Comparison of ENCODE assay signal across 3 cellular contexts in the genomic region with DNA sequence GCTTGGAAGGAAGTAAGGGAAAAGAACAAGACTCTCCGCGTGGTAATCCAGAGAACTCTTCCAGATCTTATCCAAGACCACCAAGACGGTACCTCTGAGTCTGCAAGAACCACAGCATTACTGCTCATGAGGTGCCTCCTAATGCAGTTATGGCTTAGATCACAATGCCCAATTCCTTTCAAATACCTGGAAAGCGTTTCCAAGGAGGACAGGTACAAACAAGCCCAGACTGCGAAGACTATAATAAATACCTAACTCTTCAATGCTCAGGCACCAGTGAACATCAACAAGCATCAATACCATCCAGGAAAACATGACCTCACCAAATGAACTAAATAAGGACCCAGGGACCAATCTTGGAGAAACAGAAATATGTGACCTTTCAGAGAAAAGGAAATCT.
TF ChIP-seq lines count a peak whose summit lies in the region.

No MANE protein-coding gene starts in this region.

TF ChIP-seq in GM23338, 12 proteins besides CTCF, POLR2A, EP300 and RAD21:
- TF ChIP-seq, protein P1, sequence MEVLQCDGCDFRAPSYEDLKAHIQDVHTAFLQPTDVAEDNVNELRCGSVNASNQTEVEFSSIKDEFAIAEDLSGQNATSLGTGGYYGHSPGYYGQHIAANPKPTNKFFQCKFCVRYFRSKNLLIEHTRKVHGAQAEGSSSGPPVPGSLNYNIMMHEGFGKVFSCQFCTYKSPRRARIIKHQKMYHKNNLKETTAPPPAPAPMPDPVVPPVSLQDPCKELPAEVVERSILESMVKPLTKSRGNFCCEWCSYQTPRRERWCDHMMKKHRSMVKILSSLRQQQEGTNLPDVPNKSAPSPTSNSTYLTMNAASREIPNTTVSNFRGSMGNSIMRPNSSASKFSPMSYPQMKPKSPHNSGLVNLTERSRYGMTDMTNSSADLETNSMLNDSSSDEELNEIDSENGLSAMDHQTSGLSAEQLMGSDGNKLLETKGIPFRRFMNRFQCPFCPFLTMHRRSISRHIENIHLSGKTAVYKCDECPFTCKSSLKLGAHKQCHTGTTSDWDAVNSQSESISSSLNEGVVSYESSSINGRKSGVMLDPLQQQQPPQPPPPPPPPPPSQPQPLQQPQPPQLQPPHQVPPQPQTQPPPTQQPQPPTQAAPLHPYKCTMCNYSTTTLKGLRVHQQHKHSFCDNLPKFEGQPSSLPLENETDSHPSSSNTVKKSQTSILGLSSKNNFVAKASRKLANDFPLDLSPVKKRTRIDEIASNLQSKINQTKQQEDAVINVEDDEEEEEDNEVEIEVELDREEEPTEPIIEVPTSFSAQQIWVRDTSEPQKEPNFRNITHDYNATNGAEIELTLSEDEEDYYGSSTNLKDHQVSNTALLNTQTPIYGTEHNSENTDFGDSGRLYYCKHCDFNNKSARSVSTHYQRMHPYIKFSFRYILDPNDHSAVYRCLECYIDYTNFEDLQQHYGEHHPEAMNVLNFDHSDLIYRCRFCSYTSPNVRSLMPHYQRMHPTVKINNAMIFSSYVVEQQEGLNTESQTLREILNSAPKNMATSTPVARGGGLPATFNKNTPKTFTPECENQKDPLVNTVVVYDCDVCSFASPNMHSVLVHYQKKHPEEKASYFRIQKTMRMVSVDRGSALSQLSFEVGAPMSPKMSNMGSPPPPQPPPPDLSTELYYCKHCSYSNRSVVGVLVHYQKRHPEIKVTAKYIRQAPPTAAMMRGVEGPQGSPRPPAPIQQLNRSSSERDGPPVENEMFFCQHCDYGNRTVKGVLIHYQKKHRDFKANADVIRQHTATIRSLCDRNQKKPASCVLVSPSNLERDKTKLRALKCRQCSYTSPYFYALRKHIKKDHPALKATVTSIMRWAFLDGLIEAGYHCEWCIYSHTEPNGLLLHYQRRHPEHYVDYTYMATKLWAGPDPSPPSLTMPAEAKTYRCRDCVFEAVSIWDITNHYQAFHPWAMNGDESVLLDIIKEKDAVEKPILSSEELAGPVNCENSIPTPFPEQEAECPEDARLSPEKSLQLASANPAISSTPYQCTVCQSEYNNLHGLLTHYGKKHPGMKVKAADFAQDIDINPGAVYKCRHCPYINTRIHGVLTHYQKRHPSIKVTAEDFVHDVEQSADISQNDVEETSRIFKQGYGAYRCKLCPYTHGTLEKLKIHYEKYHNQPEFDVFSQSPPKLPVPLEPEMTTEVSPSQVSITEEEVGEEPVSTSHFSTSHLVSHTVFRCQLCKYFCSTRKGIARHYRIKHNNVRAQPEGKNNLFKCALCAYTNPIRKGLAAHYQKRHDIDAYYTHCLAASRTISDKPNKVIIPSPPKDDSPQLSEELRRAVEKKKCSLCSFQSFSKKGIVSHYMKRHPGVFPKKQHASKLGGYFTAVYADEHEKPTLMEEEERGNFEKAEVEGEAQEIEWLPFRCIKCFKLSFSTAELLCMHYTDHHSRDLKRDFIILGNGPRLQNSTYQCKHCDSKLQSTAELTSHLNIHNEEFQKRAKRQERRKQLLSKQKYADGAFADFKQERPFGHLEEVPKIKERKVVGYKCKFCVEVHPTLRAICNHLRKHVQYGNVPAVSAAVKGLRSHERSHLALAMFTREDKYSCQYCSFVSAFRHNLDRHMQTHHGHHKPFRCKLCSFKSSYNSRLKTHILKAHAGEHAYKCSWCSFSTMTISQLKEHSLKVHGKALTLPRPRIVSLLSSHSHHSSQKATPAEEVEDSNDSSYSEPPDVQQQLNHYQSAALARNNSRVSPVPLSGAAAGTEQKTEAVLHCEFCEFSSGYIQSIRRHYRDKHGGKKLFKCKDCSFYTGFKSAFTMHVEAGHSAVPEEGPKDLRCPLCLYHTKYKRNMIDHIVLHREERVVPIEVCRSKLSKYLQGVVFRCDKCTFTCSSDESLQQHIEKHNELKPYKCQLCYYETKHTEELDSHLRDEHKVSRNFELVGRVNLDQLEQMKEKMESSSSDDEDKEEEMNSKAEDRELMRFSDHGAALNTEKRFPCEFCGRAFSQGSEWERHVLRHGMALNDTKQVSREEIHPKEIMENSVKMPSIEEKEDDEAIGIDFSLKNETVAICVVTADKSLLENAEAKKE (CRISPR knock-in tag; IDR thresholded peaks at IDR 0.05) = no peak
- no peak for TF ChIP-seq ETS1 (IDR thresholded peaks at IDR 0.05)

TF ChIP-seq in IMR-90, 13 proteins besides CTCF, POLR2A, EP300 and RAD21:
- TF ChIP-seq MAZ (IDR thresholded peaks at IDR 0.05; ENCODE audit: borderline replicate concordance, low read depth, low read length) (no peak), FOS (IDR thresholded peaks at IDR 0.05; ENCODE audit: low read depth, low read length) (no peak), MXI1 (IDR thresholded peaks at IDR 0.05; ENCODE audit: borderline replicate concordance, low read depth, low read length) (no peak), CEBPB (IDR thresholded peaks at IDR 0.05; ENCODE audit: low read depth, low read length) (no peak), BHLHE40 (IDR thresholded peaks at IDR 0.05; ENCODE audit: low read depth, low read length) (no peak), RCOR1 (IDR thresholded peaks at IDR 0.05; ENCODE audit: insufficient replicate concordance, low read length) (no peak), CHD1 (IDR thresholded peaks at IDR 0.05; ENCODE audit: low read depth, low read length) (no peak), MAFK (IDR thresholded peaks at IDR 0.05; ENCODE audit: low read depth, low read length) (no peak), ELK1 (IDR thresholded peaks at IDR 0.05; ENCODE audit: borderline replicate concordance, low read depth, low read length) (no peak), SMC3 (IDR thresholded peaks at IDR 0.05; ENCODE audit: low read depth, low read length) (no peak), USF2 (IDR thresholded peaks at IDR 0.05; ENCODE audit: low read depth, low read length) (no peak), RFX5 (IDR thresholded peaks at IDR 0.05; ENCODE audit: low read depth, low read length) (no peak)
TF ChIP-seq in IMR-90: peak in this region for 0.

TF ChIP-seq in SK-N-SH, 30 proteins besides CTCF, POLR2A, EP300 and RAD21:
- TF ChIP-seq TAF1 (IDR thresholded peaks at IDR 0.05; ENCODE audit: borderline replicate concordance, low read depth, low read length) = no peak
- no peak for TF ChIP-seq MEF2A (IDR thresholded peaks at IDR 0.05; ENCODE audit: borderline replicate concordance, low read depth)
- TF ChIP-seq CHD2 (IDR thresholded peaks at IDR 0.05; ENCODE audit: low read length, partially characterized antibody) = no peak
- TF ChIP-seq GATA2 (CRISPR knock-in tag; IDR thresholded peaks at IDR 0.05) = no peak
- TF ChIP-seq, protein P2, sequence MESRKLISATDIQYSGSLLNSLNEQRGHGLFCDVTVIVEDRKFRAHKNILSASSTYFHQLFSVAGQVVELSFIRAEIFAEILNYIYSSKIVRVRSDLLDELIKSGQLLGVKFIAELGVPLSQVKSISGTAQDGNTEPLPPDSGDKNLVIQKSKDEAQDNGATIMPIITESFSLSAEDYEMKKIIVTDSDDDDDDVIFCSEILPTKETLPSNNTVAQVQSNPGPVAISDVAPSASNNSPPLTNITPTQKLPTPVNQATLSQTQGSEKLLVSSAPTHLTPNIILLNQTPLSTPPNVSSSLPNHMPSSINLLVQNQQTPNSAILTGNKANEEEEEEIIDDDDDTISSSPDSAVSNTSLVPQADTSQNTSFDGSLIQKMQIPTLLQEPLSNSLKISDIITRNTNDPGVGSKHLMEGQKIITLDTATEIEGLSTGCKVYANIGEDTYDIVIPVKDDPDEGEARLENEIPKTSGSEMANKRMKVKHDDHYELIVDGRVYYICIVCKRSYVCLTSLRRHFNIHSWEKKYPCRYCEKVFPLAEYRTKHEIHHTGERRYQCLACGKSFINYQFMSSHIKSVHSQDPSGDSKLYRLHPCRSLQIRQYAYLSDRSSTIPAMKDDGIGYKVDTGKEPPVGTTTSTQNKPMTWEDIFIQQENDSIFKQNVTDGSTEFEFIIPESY (IDR thresholded peaks at IDR 0.05; ENCODE audit: borderline replicate concordance, low read depth) = no peak
- no peak for TF ChIP-seq RFX5 (IDR thresholded peaks at IDR 0.05; ENCODE audit: low read length)
- TF ChIP-seq USF2 (IDR thresholded peaks at IDR 0.05; ENCODE audit: borderline replicate concordance, low read depth, low read length) = no peak
- no peak for TF ChIP-seq YY1 (IDR thresholded peaks at IDR 0.05; ENCODE audit: low read depth)
- TF ChIP-seq SIN3A (IDR thresholded peaks at IDR 0.05; ENCODE audit: borderline replicate concordance, low read depth, low read length) = no peak
- no peak for TF ChIP-seq RXRA (IDR thresholded peaks at IDR 0.05; ENCODE audit: borderline replicate concordance, low read depth)
- TF ChIP-seq IRF3 (IDR thresholded peaks at IDR 0.05; ENCODE audit: low read depth, low read length) = no peak
- no peak for TF ChIP-seq FOSL2 (IDR thresholded peaks at IDR 0.05; ENCODE audit: borderline replicate concordance, low read depth)
- TF ChIP-seq, protein P3, sequence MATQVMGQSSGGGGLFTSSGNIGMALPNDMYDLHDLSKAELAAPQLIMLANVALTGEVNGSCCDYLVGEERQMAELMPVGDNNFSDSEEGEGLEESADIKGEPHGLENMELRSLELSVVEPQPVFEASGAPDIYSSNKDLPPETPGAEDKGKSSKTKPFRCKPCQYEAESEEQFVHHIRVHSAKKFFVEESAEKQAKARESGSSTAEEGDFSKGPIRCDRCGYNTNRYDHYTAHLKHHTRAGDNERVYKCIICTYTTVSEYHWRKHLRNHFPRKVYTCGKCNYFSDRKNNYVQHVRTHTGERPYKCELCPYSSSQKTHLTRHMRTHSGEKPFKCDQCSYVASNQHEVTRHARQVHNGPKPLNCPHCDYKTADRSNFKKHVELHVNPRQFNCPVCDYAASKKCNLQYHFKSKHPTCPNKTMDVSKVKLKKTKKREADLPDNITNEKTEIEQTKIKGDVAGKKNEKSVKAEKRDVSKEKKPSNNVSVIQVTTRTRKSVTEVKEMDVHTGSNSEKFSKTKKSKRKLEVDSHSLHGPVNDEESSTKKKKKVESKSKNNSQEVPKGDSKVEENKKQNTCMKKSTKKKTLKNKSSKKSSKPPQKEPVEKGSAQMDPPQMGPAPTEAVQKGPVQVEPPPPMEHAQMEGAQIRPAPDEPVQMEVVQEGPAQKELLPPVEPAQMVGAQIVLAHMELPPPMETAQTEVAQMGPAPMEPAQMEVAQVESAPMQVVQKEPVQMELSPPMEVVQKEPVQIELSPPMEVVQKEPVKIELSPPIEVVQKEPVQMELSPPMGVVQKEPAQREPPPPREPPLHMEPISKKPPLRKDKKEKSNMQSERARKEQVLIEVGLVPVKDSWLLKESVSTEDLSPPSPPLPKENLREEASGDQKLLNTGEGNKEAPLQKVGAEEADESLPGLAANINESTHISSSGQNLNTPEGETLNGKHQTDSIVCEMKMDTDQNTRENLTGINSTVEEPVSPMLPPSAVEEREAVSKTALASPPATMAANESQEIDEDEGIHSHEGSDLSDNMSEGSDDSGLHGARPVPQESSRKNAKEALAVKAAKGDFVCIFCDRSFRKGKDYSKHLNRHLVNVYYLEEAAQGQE (IDR thresholded peaks at IDR 0.05; ENCODE audit: low read depth, low read length) = no peak
- no peak for TF ChIP-seq JUND (IDR thresholded peaks at IDR 0.05)
- no peak for TF ChIP-seq USF1 (IDR thresholded peaks at IDR 0.05; ENCODE audit: borderline replicate concordance, low read depth)
- TF ChIP-seq MXI1 (IDR thresholded peaks at IDR 0.05; ENCODE audit: low read depth, low read length) = no peak
